Comparison of ENCODE assay signal across 26 cellular contexts in genomic region chr10:131014271-131014670, GRCh38.
"Had no signal": no experiment of that assay in that cellular context is flagged by ENCODE, and none has a peak within 500 bp of the region (broad histone marks: within the 10 kb centered on the region; RNA-seq: fewer than 3 reads in every experiment).

No MANE protein-coding gene starts in this region.

- DNase-seq: colonic mucosa; cortex of kidney; dorsolateral prefrontal cortex; effector CD4-positive, alpha-beta T cell; effector CD8-positive, alpha-beta T cell; effector memory CD4-positive, alpha-beta T cell; effector memory CD8-positive, alpha-beta T cell; endodermal cell; erythroblast; esophagus squamous epithelium; foreskin fibroblast; foreskin keratinocyte; foreskin melanocyte; gastrocnemius medialis; glutamatergic neuron; heart left ventricle; heart right ventricle had no signal

- H3K27ac ChIP-seq: colonic mucosa, coronary artery, dorsolateral prefrontal cortex, epithelial cell of prostate, esophagus muscularis mucosa, esophagus squamous epithelium, foreskin keratinocyte, gastrocnemius medialis, gastroesophageal sphincter, heart left ventricle, heart right ventricle had no signal

- H3K9me3 ChIP-seq: colonic mucosa, esophagus muscularis mucosa, esophagus squamous epithelium, gastrocnemius medialis, gastroesophageal sphincter, heart left ventricle had no signal

- H3K27me3 ChIP-seq: colonic mucosa, foreskin keratinocyte, gastrocnemius medialis had no signal

- H3K4me3 ChIP-seq: colonic mucosa, coronary artery, dorsolateral prefrontal cortex, esophagus muscularis mucosa, esophagus squamous epithelium, gastrocnemius medialis, gastroesophageal sphincter, heart left ventricle, heart right ventricle had no signal

- ATAC-seq: effector memory CD8-positive, alpha-beta T cell; esophagus mucosa; foreskin keratinocyte; gastrocnemius medialis; gastroesophageal sphincter; heart left ventricle; heart right ventricle had no signal

- H3K36me3 ChIP-seq: colonic mucosa, esophagus muscularis mucosa, esophagus squamous epithelium, gastrocnemius medialis, gastroesophageal sphincter, heart left ventricle, heart right ventricle had no signal

- H3K4me1 ChIP-seq: colonic mucosa, esophagus muscularis mucosa, esophagus squamous epithelium, foreskin keratinocyte, gastrocnemius medialis, gastroesophageal sphincter, heart left ventricle, heart right ventricle had no signal

- FAIRE-seq: colon, endometrium, endothelial cell of umbilical vein, frontal cortex had no signal
